6 cellular contexts compared by ENCODE assay signal in genomic region chr3:49804141-49805041, GRCh38. TPM values are rescaled to one million over a fixed set of nuclear protein-coding genes. Genes with fewer than 3 reads are reported as not detected.
DNase-seq lines count a peak whose midpoint lies in the region; ATAC-seq and TF ChIP-seq lines count a peak whose summit lies in the region.

No MANE protein-coding gene starts in this region.

- no peaks in the 10 kb centered on the region for H3K27me3 ChIP-seq in CD8-positive, alpha-beta T cell (ENCODE audit: insufficient read depth, low read length)
- H3K27me3 ChIP-seq in left lung: no peaks in the 10 kb centered on the region

- peak overlapping the region; percentile 94 for H3K4me3 Mint-ChIP-seq in CD8-positive, alpha-beta T cell
- peak overlapping the region; percentile 92 for H3K4me3 Mint-ChIP-seq in activated B cell treated with CpG ODN at 0.5 μM for 24 hours

- peaks cover 22% of the 10 kb centered on the region for H3K36me3 Mint-ChIP-seq in CD8-positive, alpha-beta T cell
- peaks cover 11% of the 10 kb centered on the region for H3K36me3 Mint-ChIP-seq in activated B cell treated with CpG ODN at 0.5 μM for 24 hours (ENCODE audit: low read depth)

- peak overlapping the region; percentile 90 for H3K27ac Mint-ChIP-seq in CD8-positive, alpha-beta T cell
- H3K27ac Mint-ChIP-seq in activated B cell treated with CpG ODN at 0.5 μM for 24 hours: peak overlapping the region; percentile 92

- ATAC-seq in CD8-positive, alpha-beta T cell: no peak
- ATAC-seq in activated B cell treated with CpG ODN at 0.5 μM for 24 hours (ENCODE audit: low read depth): peak; percentile 3
- no peak for ATAC-seq in left lung
- ATAC-seq in GM18868 (IDR thresholded peaks at IDR 0.05; ENCODE audit: unreplicated experiment): no peak

- peaks cover 58% of the 10 kb centered on the region for H3K4me1 Mint-ChIP-seq in CD8-positive, alpha-beta T cell (ENCODE audit: low read depth)
- peaks cover 62% of the 10 kb centered on the region for H3K4me1 Mint-ChIP-seq in activated B cell treated with CpG ODN at 0.5 μM for 24 hours

- peak overlapping the region; percentile 98 for H3K4me3 ChIP-seq in CD8-positive, alpha-beta T cell (ENCODE audit: low read depth, low read length)
- H3K4me3 ChIP-seq in left lung: peak overlapping the region; percentile 88 to 94

- peak in 1 of 7 experiments; percentile 17 for DNase-seq in CD8-positive, alpha-beta T cell
- peak; percentile 29 for DNase-seq in activated B cell treated with CpG ODN at 0.5 μM for 24 hours
- no peak for DNase-seq in left lung
- DNase-seq in activated CD4-positive, CD25-positive, alpha-beta regulatory T cell treated with anti-CD3 and anti-CD28 coated beads, Interleukin-2, amount 50 U/mL, for 72 hours: no peak
- no peak for DNase-seq in Ammon's horn (ENCODE audit: low spot score)

- intact Hi-C loops in CD8-positive, alpha-beta T cell (cut with DNase I, micrococcal nuclease): loop anchor here in 1 of 2 experiments (1.0 kb wide), 1 partner anchor 9 kb away; the partner anchor contains the start of gene UBA7
- intact Hi-C loops in activated B cell treated with CpG ODN at 0.5 μM for 24 hours (cut with micrococcal nuclease) (loop anchor here (1.0 to 10.0 kb wide), 4 partner anchors 9 to 490 kb away; partner anchors contain the start of genes GNAI2, HYAL3, IFRD2 and IP6K1), left lung (cut with DNase I) (loop anchor here in 1 of 2 donors (5.0 kb wide), 1 partner anchor 33 kb away; no protein-coding TSS in a partner anchor)

- no peak for TF ChIP-seq CTCF in CD8-positive, alpha-beta T cell (IDR thresholded peaks at IDR 0.05)
- TF ChIP-seq CTCF in activated B cell treated with CpG ODN at 0.5 μM for 24 hours (IDR thresholded peaks at IDR 0.05) (no peak), left lung (IDR thresholded peaks at IDR 0.05) (no peak)

- no peaks in the 10 kb centered on the region for H3K27me3 Mint-ChIP-seq in CD8-positive, alpha-beta T cell (ENCODE audit: low read depth)
- no peaks in the 10 kb centered on the region for H3K27me3 Mint-ChIP-seq in activated B cell treated with CpG ODN at 0.5 μM for 24 hours

- H3K27ac ChIP-seq in CD8-positive, alpha-beta T cell (ENCODE audit: low read depth, low read length): no peak overlapping the region
- peak overlapping the region; percentile 89 to 94 for H3K27ac ChIP-seq in left lung

- H3K36me3 ChIP-seq in CD8-positive, alpha-beta T cell (ENCODE audit: insufficient read depth, low read length): peaks cover 5% of the 10 kb centered on the region
- H3K36me3 ChIP-seq in left lung: peaks cover 0 to 9% of the 10 kb centered on the region in 2 donors

- peaks cover 54% of the 10 kb centered on the region for H3K4me1 ChIP-seq in CD8-positive, alpha-beta T cell (ENCODE audit: insufficient read depth, low read length)
- H3K4me1 ChIP-seq in left lung: peaks cover 30 to 50% of the 10 kb centered on the region in 2 donors

- POLR2A ChIA-PET in CD8-positive, alpha-beta T cell (lab: Charles Lee): interaction anchor here (0.6 to 5.5 kb wide), 10 partner anchors 7 to 464 kb away, joined by 3 to 76 read pairs (median 4); partner anchors contain the start of genes IP6K1 and UBA7
- POLR2A ChIA-PET in activated B cell treated with CpG ODN at 0.5 μM for 24 hours (lab: Charles Lee): interaction anchor here (0.9 to 7.3 kb wide), 10 partner anchors 12 to 545 kb away, joined by 3 to 138 read pairs (median 9); partner anchors contain the start of genes GMPPB, IP6K1, MON1A and RBM6

- CTCF ChIA-PET in CD8-positive, alpha-beta T cell (lab: Charles Lee): interaction anchor here (1.1 to 20.8 kb wide), 6 partner anchors 9 to 40 kb away, joined by 5 to 416 read pairs (median 20); partner anchors contain the start of genes IP6K1 and UBA7
- CTCF ChIA-PET in activated B cell treated with CpG ODN at 0.5 μM for 24 hours (lab: Charles Lee): interaction anchor here (0.9 to 10.9 kb wide), 7 partner anchors 9 to 265 kb away, joined by 3 to 238 read pairs (median 8); partner anchors contain the start of genes AMIGO3 and UBA7

- no peaks in the 10 kb centered on the region for H3K9me3 Mint-ChIP-seq in CD8-positive, alpha-beta T cell
- no peaks in the 10 kb centered on the region for H3K9me3 Mint-ChIP-seq in activated B cell treated with CpG ODN at 0.5 μM for 24 hours

- H3K9me3 ChIP-seq in CD8-positive, alpha-beta T cell (ENCODE audit: low read length): no peaks in the 10 kb centered on the region
- no peaks in the 10 kb centered on the region for H3K9me3 ChIP-seq in left lung

RNA-seq across cellular contexts. Expression of gene INKA1, which starts 1.3 kb away (rescaled TPM):
- total RNA-seq in CD8-positive, alpha-beta T cell: under 1 TPM; 0.71 to 1.00 TPM
- total RNA-seq in activated B cell treated with CpG ODN at 0.5 μM for 24 hours (9.4 and 10.0 TPM in 2 replicates), left lung (1 to 10 TPM; 3.7 to 6.3 TPM)

RNA-seq across cellular contexts. Expression of gene CDHR4, which starts 4.7 kb away (rescaled TPM):
- under 1 TPM in 1 of 2 experiments, not detected in 1; 0.17 TPM for total RNA-seq in CD8-positive, alpha-beta T cell
- total RNA-seq in activated B cell treated with CpG ODN at 0.5 μM for 24 hours (not detected in 2 replicates), left lung (1 to 10 TPM in 1 of 2 donors, under 1 TPM in 1; 0.20 to 6.1 TPM)

RNA-seq across cellular contexts. Expression of gene UBA7, which starts 9.4 kb away (rescaled TPM):
- 100 to 1,000 TPM; 196 to 206 TPM for total RNA-seq in CD8-positive, alpha-beta T cell
- 216 and 237 TPM in 2 replicates for total RNA-seq in activated B cell treated with CpG ODN at 0.5 μM for 24 hours
- total RNA-seq in left lung: 100 to 1,000 TPM in 1 of 2 donors, 10 to 100 TPM in 1; 97.4 to 121 TPM

RNA-seq across cellular contexts. Expression of gene IP6K1, which starts 18.0 kb away (rescaled TPM):
- total RNA-seq in CD8-positive, alpha-beta T cell: 10 to 100 TPM; 34.3 to 36.6 TPM
- total RNA-seq in activated B cell treated with CpG ODN at 0.5 μM for 24 hours (44.3 and 47.6 TPM in 2 replicates), left lung (10 to 100 TPM; 42.1 to 42.7 TPM)

RNA-seq across cellular contexts. Expression of gene TRAIP, which starts 52.0 kb away (rescaled TPM):
- total RNA-seq in CD8-positive, alpha-beta T cell: 1 to 10 TPM; 4.1 to 5.5 TPM
- total RNA-seq in activated B cell treated with CpG ODN at 0.5 μM for 24 hours (6.4 TPM in 2 replicates), left lung (1 to 10 TPM; 2.4 to 2.5 TPM)
